In the genomic region with DNA sequence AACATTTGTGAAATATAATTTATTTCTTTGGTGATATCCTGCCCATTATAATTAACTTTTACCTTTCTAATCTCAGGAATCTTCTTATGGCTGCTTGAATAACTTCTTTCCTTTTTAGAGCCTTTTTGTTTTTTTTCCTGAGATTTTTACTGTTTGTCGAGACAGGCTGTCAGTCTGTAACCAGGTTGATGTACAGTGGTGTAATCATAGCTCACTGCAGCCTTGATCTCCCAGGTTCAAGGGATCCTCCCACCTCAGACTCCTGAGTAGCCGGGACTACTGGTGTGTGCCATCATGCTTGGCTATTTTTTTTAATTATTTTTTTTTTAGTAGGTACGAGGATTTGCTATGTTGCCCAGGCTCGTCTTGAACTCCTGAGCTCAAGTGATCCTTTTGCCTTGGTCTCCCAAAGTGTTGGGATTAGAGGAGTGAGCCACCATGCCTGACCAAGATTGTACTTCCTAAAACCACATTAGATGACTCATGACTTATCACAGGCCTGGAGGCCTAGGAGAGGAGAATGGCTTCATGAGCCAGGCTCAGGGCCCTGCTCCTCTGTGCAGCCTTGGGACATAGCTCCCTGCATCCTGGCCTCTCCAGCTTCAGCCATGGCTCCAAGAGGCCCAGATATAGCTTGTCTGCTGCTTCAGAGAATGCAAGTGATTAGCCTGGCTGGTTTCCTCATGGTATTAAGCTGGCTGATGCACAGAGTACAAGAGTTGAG, we compare ENCODE assay signal across 14 cellular contexts. TPM values are rescaled to one million over a fixed set of nuclear protein-coding genes. Genes with fewer than 3 reads are reported as not detected.
DNase-seq lines count a peak whose midpoint lies in the region; ATAC-seq, FAIRE-seq and TF ChIP-seq lines count a peak whose summit lies in the region.
"Had no signal": no experiment of that assay in that cellular context is flagged by ENCODE, and none has a peak within 500 bp of the region (broad histone marks: within the 10 kb centered on the region; RNA-seq: fewer than 3 reads in every experiment).

No MANE protein-coding gene starts in this region.

- H3K9me3 ChIP-seq in Panc1 (ENCODE audit: control insufficient read depth, insufficient read depth, low read depth, low read length) (no peaks in the 10 kb centered on the region), osteoblast (ENCODE audit: low read depth, low read length) (no peaks in the 10 kb centered on the region)
- H3K9me3 ChIP-seq: gastrocnemius medialis, ovary, Peyer's patch had no signal

- intact Hi-C loops in Panc1 (cut with micrococcal nuclease; ENCODE audit: unreplicated experiment), result no loop called here
- intact Hi-C loops in activated CD4-positive, alpha-beta T cell treated with anti-CD3 and anti-CD28 coated beads, Interleukin-2, amount 10 ng/mL, durations not matched to agents 24 days and 14 days (cut with micrococcal nuclease), result no loop called here

- no peak overlapping the region for H3K4me3 Mint-ChIP-seq in activated CD4-positive, alpha-beta T cell treated with anti-CD3 and anti-CD28 coated beads, Interleukin-2, amount 10 ng/mL, durations not matched to agents 24 days and 14 days
- H3K4me3 Mint-ChIP-seq: activated T-cell treated with anti-CD3 and anti-CD28 coated beads, Interleukin-2, amount 50 U/mL, for 4 hours had no signal

- H3K27ac Mint-ChIP-seq in activated CD4-positive, alpha-beta T cell treated with anti-CD3 and anti-CD28 coated beads, Interleukin-2, amount 10 ng/mL, durations not matched to agents 24 days and 14 days, result no peak overlapping the region

- TF ChIP-seq POLR2A in H54 (IDR thresholded peaks at IDR 0.05; ENCODE audit: low read depth, low read length), result no peak

- in situ Hi-C loops in Panc1 (cut with HindIII; ENCODE audit: low pct_unique_long_range_greater_than_20kb, low sequenced_read_pairs), result no loop called here
- in situ Hi-C loops in G401 (cut with HindIII; ENCODE audit: low sequenced_read_pairs), result no loop called here

- FAIRE-seq in H54 (lab: Jason Lieb, UNC), result peak; percentile 75

- H3K36me3 Mint-ChIP-seq in activated CD4-positive, alpha-beta T cell treated with anti-CD3 and anti-CD28 coated beads, Interleukin-2, amount 10 ng/mL, durations not matched to agents 24 days and 14 days (ENCODE audit: low read depth), result no peaks in the 10 kb centered on the region

- no peaks in the 10 kb centered on the region for H3K79me2 ChIP-seq in osteoblast (ENCODE audit: insufficient read depth, low read length)

- H3K4me3 ChIP-seq in Panc1 (ENCODE audit: low read depth in 2 of 2, low read length in 2 of 2), result no peak overlapping the region
- no peak overlapping the region for H3K4me3 ChIP-seq in osteoblast (ENCODE audit: insufficient read depth, low read length)
- H3K4me3 ChIP-seq: gastrocnemius medialis, ovary, Peyer's patch had no signal

- no peaks in the 10 kb centered on the region for H3K4me1 Mint-ChIP-seq in activated CD4-positive, alpha-beta T cell treated with anti-CD3 and anti-CD28 coated beads, Interleukin-2, amount 10 ng/mL, durations not matched to agents 24 days and 14 days

- ATAC-seq in Panc1, result peak; percentile 62
- ATAC-seq: activated T-cell treated with anti-CD3 and anti-CD28 coated beads, Interleukin-2, amount 50 U/mL, for 4 hours; gastrocnemius medialis; left lobe of liver had no signal

- POLR2A ChIA-PET in Panc1 (lab: Charles Lee), result no interaction called here

- no TSS peak for BruUV-seq in Panc1 (replicated peaks; lab: Mats Ljungman, UMichigan)

- peak overlapping the region; percentile 37 for H2AFZ ChIP-seq in osteoblast (ENCODE audit: low read length)

- H4K20me1 ChIP-seq in osteoblast (ENCODE audit: insufficient read depth, low read length), result no peaks in the 10 kb centered on the region

- no peak overlapping the region for H3K27ac ChIP-seq in Panc1 (ENCODE audit: low read length)
- no peak overlapping the region for H3K27ac ChIP-seq in epithelial cell of prostate
- no peak overlapping the region for H3K27ac ChIP-seq in osteoblast (ENCODE audit: low read depth, low read length)
- H3K27ac ChIP-seq: gastrocnemius medialis, ovary, Peyer's patch had no signal

- no peak for DNase-seq in H54 (ENCODE audit: insufficient read length, low spot score)
- no peak for DNase-seq in Panc1 (ENCODE audit: low read depth, low spot score)
- DNase-seq in epithelial cell of prostate (ENCODE audit: low read depth, low spot score), result peak; percentile 22
- peak; percentile 32 for DNase-seq in osteoblast (ENCODE audit: insufficient read length, low spot score, missing footprints)
- DNase-seq in G401 (ENCODE audit: low spot score), result no peak
- DNase-seq in GM19238 (ENCODE audit: insufficient read length, low spot score), result no peak
- DNase-seq in activated CD4-positive, alpha-beta T cell treated with anti-CD3 and anti-CD28 coated beads, Interleukin-2, amount 10 ng/mL, durations not matched to agents 24 days and 14 days, result no peak
- DNase-seq: activated T-cell treated with anti-CD3 and anti-CD28 coated beads, Interleukin-2, amount 50 U/mL, for 4 hours; gastrocnemius medialis; KG1; NCI-H2171; ovary; Peyer's patch had no signal

- no peaks in the 10 kb centered on the region for H3K36me3 ChIP-seq in Panc1 (ENCODE audit: control insufficient read depth, insufficient read depth, low read length)
- H3K36me3 ChIP-seq in osteoblast (ENCODE audit: insufficient read depth, low read length), result no peaks in the 10 kb centered on the region
- H3K36me3 ChIP-seq: gastrocnemius medialis, ovary, Peyer's patch had no signal

- H3K27me3 ChIP-seq in Panc1 (ENCODE audit: control insufficient read depth, insufficient read depth, low read length), result peaks cover 2% of the 10 kb centered on the region; the same call in 1 of the 2 replicates
- no peaks in the 10 kb centered on the region for H3K27me3 ChIP-seq in osteoblast (ENCODE audit: insufficient read depth, low read length)
- H3K27me3 ChIP-seq: gastrocnemius medialis, ovary, Peyer's patch had no signal

- no peak overlapping the region for H3K4me2 ChIP-seq in osteoblast (ENCODE audit: insufficient read depth, low read length)

- CTCF ChIA-PET in Panc1 (lab: Charles Lee), result no interaction called here

- H3K27me3 Mint-ChIP-seq in activated CD4-positive, alpha-beta T cell treated with anti-CD3 and anti-CD28 coated beads, Interleukin-2, amount 10 ng/mL, durations not matched to agents 24 days and 14 days, result peaks cover 7% of the 10 kb centered on the region

- no peaks in the 10 kb centered on the region for H3K9me3 Mint-ChIP-seq in activated CD4-positive, alpha-beta T cell treated with anti-CD3 and anti-CD28 coated beads, Interleukin-2, amount 10 ng/mL, durations not matched to agents 24 days and 14 days
- H3K9me3 Mint-ChIP-seq: activated T-cell treated with anti-CD3 and anti-CD28 coated beads, Interleukin-2, amount 50 U/mL, for 4 hours had no signal

- TF ChIP-seq CTCF in Panc1 (IDR thresholded peaks at IDR 0.05) (no peak), osteoblast (IDR thresholded peaks at IDR 0.05; ENCODE audit: extremely low read depth, low read depth, low read length) (no peak)

- H3K4me1 ChIP-seq in Panc1 (ENCODE audit: control insufficient read depth, insufficient read depth, low read length) (no peaks in the 10 kb centered on the region), osteoblast (ENCODE audit: insufficient read depth, low read length) (no peaks in the 10 kb centered on the region)
- H3K4me1 ChIP-seq: gastrocnemius medialis, Peyer's patch had no signal

RNA-seq across cellular contexts. Expression of a gene that starts 48.6 kb away (rescaled TPM):
- 4.7 TPM for total RNA-seq in Panc1 (2021; ENCODE audit: unreplicated experiment)
- 5.3 TPM for polyA plus RNA-seq in Panc1 (2012; ENCODE audit: insufficient read length)
- total RNA-seq in osteoblast, result 11.2 and 13.8 TPM in 2 replicates
- total RNA-seq in G401 (2014; rRNA removed; shearing (Covaris generic)), result 3.0 and 9.7 TPM in 2 replicates
- 12.7 and 14.3 TPM in 2 replicates for total RNA-seq in activated CD4-positive, alpha-beta T cell treated with anti-CD3 and anti-CD28 coated beads, Interleukin-2, amount 10 ng/mL, durations not matched to agents 24 days and 14 days

Comparison
In these comparisons a context has a peak if more than half of its experiments do, and no peak if none do; other contexts are left out.
1. DNase-seq: peak in epithelial cell of prostate (single experiment) and osteoblast (single experiment); none in H54 (single experiment), Panc1 (single experiment), G401 (single experiment), GM19238 (single experiment) and activated CD4-positive, alpha-beta T cell treated with anti-CD3 and anti-CD28 coated beads, Interleukin-2, amount 10 ng/mL, durations not matched to agents 24 days and 14 days (single experiment).